11 cellular contexts compared by ENCODE assay signal in genomic region chr1:200029624-200030074, GRCh38. TPM values are rescaled to one million over a fixed set of nuclear protein-coding genes. Genes with fewer than 3 reads are reported as not detected.
DNase-seq lines count a peak whose midpoint lies in the region; FAIRE-seq and TF ChIP-seq lines count a peak whose summit lies in the region.
"Had no signal": no experiment of that assay in that cellular context is flagged by ENCODE, and none has a peak within 500 bp of the region (broad histone marks: within the 10 kb centered on the region; RNA-seq: fewer than 3 reads in every experiment).

No MANE protein-coding gene starts in this region.

- FAIRE-seq in small intestine (lab: Jason Lieb, UNC) = no peak

- no peaks in the 10 kb centered on the region for H3K9me3 ChIP-seq in WERI-Rb-1 (ENCODE audit: severe bottlenecking)
- no peaks in the 10 kb centered on the region for H3K9me3 ChIP-seq in iPS-15b (ENCODE audit: control insufficient read depth, insufficient read depth, low read length)
- H3K9me3 ChIP-seq in small intestine (ENCODE audit: control insufficient read depth, low read depth) = no peaks in the 10 kb centered on the region

- no peak overlapping the region for H3K9ac ChIP-seq in iPS-15b (ENCODE audit: low read depth, low read length)

- H3K27me3 ChIP-seq in WERI-Rb-1 (ENCODE audit: insufficient read depth, low read depth, severe bottlenecking) (peaks cover 14% of the 10 kb centered on the region), iPS-15b (ENCODE audit: control insufficient read depth, insufficient read depth, low read length) (peaks cover 63% of the 10 kb centered on the region), small intestine (ENCODE audit: control insufficient read depth in 2 of 2, insufficient read depth in 2 of 2, low read length in 2 of 2) (peaks cover 0 to 14% of the 10 kb centered on the region in 2 donors)

- H3K36me3 ChIP-seq in WERI-Rb-1 (no peaks in the 10 kb centered on the region), iPS-15b (ENCODE audit: control insufficient read depth, insufficient read depth, low read length) (no peaks in the 10 kb centered on the region), small intestine (ENCODE audit: control insufficient read depth in 2 of 2, insufficient read depth in 2 of 2, low read length in 2 of 2) (no peaks in the 10 kb centered on the region)

- H3K4me1 ChIP-seq in iPS-15b (ENCODE audit: control insufficient read depth, insufficient read depth, low read length) = peaks cover 12% of the 10 kb centered on the region
- H3K4me1 ChIP-seq in small intestine (ENCODE audit: control insufficient read depth in 2 of 2, insufficient read depth in 1 of 2, low read depth in 1 of 2, low read length in 1 of 2) = peaks cover 2 to 6% of the 10 kb centered on the region in 2 donors

- H3K27ac ChIP-seq in WERI-Rb-1 (no peak overlapping the region), small intestine (ENCODE audit: low read depth in 1 of 2, low read length in 1 of 2) (peak overlapping the region; percentile 75 to 82)

- peak overlapping the region; percentile 62 for H3K4me3 ChIP-seq in WERI-Rb-1 (ENCODE audit: low read depth, low read length)
- peak overlapping the region; percentile 77 for H3K4me3 ChIP-seq in iPS-15b (ENCODE audit: low read depth, low read length)
- H3K4me3 ChIP-seq in small intestine (ENCODE audit: low read depth in 1 of 2, low read length in 2 of 2) = peak overlapping the region; percentile 33 to 87

- TF ChIP-seq CTCF in WERI-Rb-1 (IDR thresholded peaks at IDR 0.05; ENCODE audit: low read depth, low read length) = no peak

- WGBS in small intestine, 3 donors = 4 to 10% (median 7%) methylated on average over 21 of the region's 21 CpGs

- DNase-seq in NCI-H1417 (lab: John Stamatoyannopoulos, UW) (peak in 2 of 3 experiments; percentile 77 to 86), NCI-H1417 treated with DMSO at 0.1 percent for 48 hours (lab: John Stamatoyannopoulos, UW) (no peak), WERI-Rb-1 (peak; percentile 44), small intestine (peak; percentile 39), GM19238 (ENCODE audit: insufficient read length, low spot score) (no peak), kidney tubule cell (ENCODE audit: low spot score) (no peak), NCI-H2196 treated with DMSO at 0.1 percent for 48 hours (lab: John Stamatoyannopoulos, UW; ENCODE audit: unreplicated experiment) (no peak)
- DNase-seq: ACHN; activated effector memory CD4-positive, alpha-beta T cell treated with Interleukin-2 at 50 U/mL for 16 hours; NCI-H1436 treated with DMSO at 0.1 percent for 48 hours had no signal

RNA-seq across cellular contexts. Expression of gene NR5A2, which starts 2.1 kb away (rescaled TPM):
- polyA plus RNA-seq in small intestine = 10 to 100 TPM; 14.1 to 21.5 (median 16.1) TPM

Comparison
In these comparisons a context has a peak if more than half of its experiments do, and no peak if none do; other contexts are left out.
1. DNase-seq: peak in NCI-H1417 (2 of 3), WERI-Rb-1 (single experiment) and small intestine (single experiment); none in NCI-H1417 treated with DMSO at 0.1 percent for 48 hours (single experiment), GM19238 (single experiment), kidney tubule cell (single experiment) and NCI-H2196 treated with DMSO at 0.1 percent for 48 hours (single experiment).
2. Peak in every context shown above with its lines, with median percentiles within 50 percentile points of each other: H3K4me3 ChIP-seq.